ENCODE assay signal across 1 cellular context in the genomic region with DNA sequence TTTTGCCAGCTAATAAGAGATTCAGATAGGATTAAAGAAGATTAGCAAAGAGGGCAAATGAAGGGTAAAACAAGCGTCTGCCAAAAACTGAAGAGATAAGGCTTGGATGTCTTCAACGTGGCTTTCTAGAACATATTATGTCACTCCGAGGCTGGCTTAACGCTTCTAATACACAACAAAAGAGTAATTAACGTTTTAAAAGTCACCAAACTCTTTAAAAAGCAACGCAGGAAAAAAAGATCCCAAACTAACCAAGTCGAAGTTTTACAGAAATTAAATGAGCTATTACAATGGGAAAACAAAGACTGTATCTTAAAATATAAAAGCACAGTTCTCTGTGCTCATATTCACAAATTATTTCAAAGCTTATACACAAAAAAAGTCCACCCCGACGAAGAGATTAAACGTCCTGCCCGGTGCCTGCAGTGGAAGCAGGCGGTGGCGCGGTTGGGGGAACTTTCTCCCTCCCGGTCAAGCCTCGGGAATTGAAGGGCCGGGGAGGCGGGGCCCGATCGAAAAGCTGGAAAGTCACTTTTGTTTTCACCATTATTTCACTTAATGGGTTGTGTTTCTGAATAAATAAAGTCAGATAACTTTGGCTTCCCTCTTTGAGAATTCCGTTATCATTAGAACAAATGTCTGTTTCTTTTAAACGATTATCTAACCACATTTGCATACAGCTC.
TF ChIP-seq lines count a peak whose summit lies in the region.

No MANE protein-coding gene starts in this region.

TF ChIP-seq in IMR-90, 13 proteins besides CTCF, POLR2A, EP300 and RAD21 (continued from another document):
- TF ChIP-seq, protein P1, sequence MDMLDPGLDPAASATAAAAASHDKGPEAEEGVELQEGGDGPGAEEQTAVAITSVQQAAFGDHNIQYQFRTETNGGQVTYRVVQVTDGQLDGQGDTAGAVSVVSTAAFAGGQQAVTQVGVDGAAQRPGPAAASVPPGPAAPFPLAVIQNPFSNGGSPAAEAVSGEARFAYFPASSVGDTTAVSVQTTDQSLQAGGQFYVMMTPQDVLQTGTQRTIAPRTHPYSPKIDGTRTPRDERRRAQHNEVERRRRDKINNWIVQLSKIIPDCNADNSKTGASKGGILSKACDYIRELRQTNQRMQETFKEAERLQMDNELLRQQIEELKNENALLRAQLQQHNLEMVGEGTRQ (IDR thresholded peaks at IDR 0.05; ENCODE audit: low read depth, low read length): no peak
- TF ChIP-seq BHLHE40 (IDR thresholded peaks at IDR 0.05; ENCODE audit: low read depth, low read length): no peak
- TF ChIP-seq RFX5 (IDR thresholded peaks at IDR 0.05; ENCODE audit: low read depth, low read length): no peak
- TF ChIP-seq FOS (IDR thresholded peaks at IDR 0.05; ENCODE audit: low read depth, low read length): no peak
- TF ChIP-seq NFE2L2 (IDR thresholded peaks at IDR 0.05; ENCODE audit: low read depth, low read length): no peak
- TF ChIP-seq MAZ (IDR thresholded peaks at IDR 0.05; ENCODE audit: borderline replicate concordance, low read depth, low read length): no peak
- no peak for TF ChIP-seq MXI1 (IDR thresholded peaks at IDR 0.05; ENCODE audit: borderline replicate concordance, low read depth, low read length)
- TF ChIP-seq, protein P2, sequence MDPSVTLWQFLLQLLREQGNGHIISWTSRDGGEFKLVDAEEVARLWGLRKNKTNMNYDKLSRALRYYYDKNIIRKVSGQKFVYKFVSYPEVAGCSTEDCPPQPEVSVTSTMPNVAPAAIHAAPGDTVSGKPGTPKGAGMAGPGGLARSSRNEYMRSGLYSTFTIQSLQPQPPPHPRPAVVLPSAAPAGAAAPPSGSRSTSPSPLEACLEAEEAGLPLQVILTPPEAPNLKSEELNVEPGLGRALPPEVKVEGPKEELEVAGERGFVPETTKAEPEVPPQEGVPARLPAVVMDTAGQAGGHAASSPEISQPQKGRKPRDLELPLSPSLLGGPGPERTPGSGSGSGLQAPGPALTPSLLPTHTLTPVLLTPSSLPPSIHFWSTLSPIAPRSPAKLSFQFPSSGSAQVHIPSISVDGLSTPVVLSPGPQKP (IDR thresholded peaks at IDR 0.05; ENCODE audit: borderline replicate concordance, low read depth, low read length): no peak
- TF ChIP-seq MAFK (IDR thresholded peaks at IDR 0.05; ENCODE audit: low read depth, low read length): no peak
- TF ChIP-seq SMC3 (IDR thresholded peaks at IDR 0.05; ENCODE audit: low read depth, low read length): no peak
- TF ChIP-seq CHD1 (IDR thresholded peaks at IDR 0.05; ENCODE audit: low read depth, low read length): no peak
- no peak for TF ChIP-seq CEBPB (IDR thresholded peaks at IDR 0.05; ENCODE audit: low read depth, low read length)
TF ChIP-seq in IMR-90: peak in this region for 0.
